Comparison of ENCODE assay signal across 18 cellular contexts in the genomic region with DNA sequence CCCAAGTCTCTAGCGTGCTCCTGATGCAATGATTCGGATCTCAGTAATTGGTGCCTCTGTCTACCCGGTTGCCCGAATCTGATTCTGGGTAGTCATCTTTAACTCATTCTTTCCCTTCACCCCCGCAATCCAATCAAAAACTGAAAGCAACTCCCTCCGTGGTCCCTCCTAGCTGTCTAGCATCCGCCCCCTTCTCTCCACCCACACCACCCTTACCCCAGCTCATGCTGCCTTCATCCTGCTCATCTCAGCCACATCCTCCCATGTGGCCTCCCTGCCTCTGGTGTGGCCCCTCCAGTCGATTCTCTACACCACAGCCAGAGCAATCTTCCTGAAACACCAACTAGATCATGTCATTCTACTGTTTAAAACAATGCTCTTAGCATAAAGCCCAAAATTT.
DNase-seq lines count a peak whose midpoint lies in the region; ATAC-seq, FAIRE-seq and TF ChIP-seq lines count a peak whose summit lies in the region.
"Had no signal": no experiment of that assay in that cellular context is flagged by ENCODE, and none has a peak within 500 bp of the region (broad histone marks: within the 10 kb centered on the region; RNA-seq: fewer than 3 reads in every experiment).

No MANE protein-coding gene starts in this region.

- peak; percentile 53 to 57 for ATAC-seq in activated T-cell treated with anti-CD3 and anti-CD28 coated beads, Interleukin-2, amount 50 U/mL, for 72 hours (replicated peaks in 1 of 2)
- no peak for ATAC-seq in pancreas
- ATAC-seq: HCT116 had no signal

- H3K36me3 Mint-ChIP-seq in activated T-cell treated with anti-CD3 and anti-CD28 coated beads, Interleukin-2, amount 50 U/mL, for 72 hours (ENCODE audit: insufficient read depth in 2 of 2), result no peaks in the 10 kb centered on the region
- H3K36me3 Mint-ChIP-seq in activated T-cell treated with anti-CD3 and anti-CD28 coated beads, Interleukin-2, amount 50 U/mL, for 24 hours (ENCODE audit: low read depth), result no peaks in the 10 kb centered on the region
- H3K36me3 Mint-ChIP-seq in type B pancreatic cell, result no peaks in the 10 kb centered on the region
- H3K36me3 Mint-ChIP-seq: CD14-positive monocyte had no signal

- intact Hi-C loops in esophagus muscularis mucosa (cut with DNase I) (no loop called here), pancreas (cut with DNase I) (no loop called here)

- no peak for TF ChIP-seq CTCF in esophagus muscularis mucosa (IDR thresholded peaks at IDR 0.05)
- no peak for TF ChIP-seq CTCF in type B pancreatic cell (conservative IDR thresholded peaks at IDR 0.05)
- TF ChIP-seq CTCF in pancreas (IDR thresholded peaks at IDR 0.05), result no peak

- no peak for TF ChIP-seq EP300 in esophagus muscularis mucosa (IDR thresholded peaks at IDR 0.05)

- no peak overlapping the region for H3K27ac ChIP-seq in esophagus muscularis mucosa (replicated peaks in 1 of 4)
- H3K27ac ChIP-seq in pancreas, result no peak overlapping the region
- H3K27ac ChIP-seq: GM23248 had no signal

- WGBS in esophagus muscularis mucosa, result 81% methylated on average over 8 of the region's 8 CpGs
- 79 to 81% methylated on average over 8 of the region's 8 CpGs for WGBS in pancreas, 2 donors

- no peak overlapping the region for H3K4me3 ChIP-seq in Jurkat, Clone E6-1 (ENCODE audit: low read length)
- no peak overlapping the region for H3K4me3 ChIP-seq in esophagus muscularis mucosa
- no peak overlapping the region for H3K4me3 ChIP-seq in pancreas
- H3K4me3 ChIP-seq: GM23248 had no signal

- peaks cover 38% of the 10 kb centered on the region for H3K27me3 Mint-ChIP-seq in activated T-cell treated with anti-CD3 and anti-CD28 coated beads, Interleukin-2, amount 50 U/mL, for 72 hours (ENCODE audit: low read depth)
- H3K27me3 Mint-ChIP-seq in activated T-cell treated with anti-CD3 and anti-CD28 coated beads, Interleukin-2, amount 50 U/mL, for 24 hours, result peaks cover 39% of the 10 kb centered on the region
- peaks cover 33% of the 10 kb centered on the region for H3K27me3 Mint-ChIP-seq in type B pancreatic cell

- no peak for TF ChIP-seq POLR2A in esophagus muscularis mucosa (IDR thresholded peaks at IDR 0.05; ENCODE audit: low read depth)

- no peaks in the 10 kb centered on the region for H3K36me3 ChIP-seq in esophagus muscularis mucosa
- H3K36me3 ChIP-seq in pancreas, result no peaks in the 10 kb centered on the region

- FAIRE-seq in pancreas (lab: Jason Lieb, UNC), result no peak
- FAIRE-seq: GM12892 had no signal

- peaks cover 8% of the 10 kb centered on the region for H3K4me1 Mint-ChIP-seq in activated T-cell treated with anti-CD3 and anti-CD28 coated beads, Interleukin-2, amount 50 U/mL, for 72 hours (ENCODE audit: low read depth)
- H3K4me1 Mint-ChIP-seq in activated T-cell treated with anti-CD3 and anti-CD28 coated beads, Interleukin-2, amount 50 U/mL, for 24 hours (ENCODE audit: low read depth), result peaks cover 4% of the 10 kb centered on the region
- H3K4me1 Mint-ChIP-seq in type B pancreatic cell (ENCODE audit: unreplicated experiment), result no peaks in the 10 kb centered on the region
- H3K4me1 Mint-ChIP-seq: CD14-positive monocyte had no signal

- H3K27ac Mint-ChIP-seq in activated T-cell treated with anti-CD3 and anti-CD28 coated beads, Interleukin-2, amount 50 U/mL, for 72 hours, result no peak overlapping the region
- no peak overlapping the region for H3K27ac Mint-ChIP-seq in activated T-cell treated with anti-CD3 and anti-CD28 coated beads, Interleukin-2, amount 50 U/mL, for 24 hours
- no peak overlapping the region for H3K27ac Mint-ChIP-seq in type B pancreatic cell
- H3K27ac Mint-ChIP-seq: CD14-positive monocyte had no signal

- no peak overlapping the region for H3K4me3 Mint-ChIP-seq in activated T-cell treated with anti-CD3 and anti-CD28 coated beads, Interleukin-2, amount 50 U/mL, for 72 hours
- no peak overlapping the region for H3K4me3 Mint-ChIP-seq in activated T-cell treated with anti-CD3 and anti-CD28 coated beads, Interleukin-2, amount 50 U/mL, for 24 hours
- no peak overlapping the region for H3K4me3 Mint-ChIP-seq in type B pancreatic cell
- H3K4me3 Mint-ChIP-seq: CD14-positive monocyte had no signal

- no peaks in the 10 kb centered on the region for H3K9me3 Mint-ChIP-seq in activated T-cell treated with anti-CD3 and anti-CD28 coated beads, Interleukin-2, amount 50 U/mL, for 72 hours
- H3K9me3 Mint-ChIP-seq in activated T-cell treated with anti-CD3 and anti-CD28 coated beads, Interleukin-2, amount 50 U/mL, for 24 hours, result no peaks in the 10 kb centered on the region
- no peaks in the 10 kb centered on the region for H3K9me3 Mint-ChIP-seq in type B pancreatic cell

- DNase-seq in activated T-cell treated with anti-CD3 and anti-CD28 coated beads, Interleukin-2, amount 50 U/mL, for 72 hours, result peak in 1 of 2 donors; percentile 8
- DNase-seq in activated T-cell treated with anti-CD3 and anti-CD28 coated beads, Interleukin-2, amount 50 U/mL, for 24 hours, result no peak
- DNase-seq in Jurkat, Clone E6-1 (ENCODE audit: low read depth, low spot score), result peak; percentile 68
- DNase-seq in esophagus muscularis mucosa (ENCODE audit: extremely low spot score), result peak; percentile 86
- DNase-seq in type B pancreatic cell (ENCODE audit: extremely low spot score, unreplicated experiment), result peak; percentile 27
- no peak for DNase-seq in H4 (ENCODE audit: low spot score)
- DNase-seq in pancreas, result no peak
- DNase-seq: DMS 273 treated with DMSO at 0.1 percent for 48 hours, GM23248, Kasumi-1, MM.1S, NCI-H1105, NCI-H1694 treated with DMSO at 0.1 percent for 48 hours, NCI-H226, NCI-H524 treated with DMSO at 0.1 percent for 48 hours had no signal

- no peaks in the 10 kb centered on the region for H3K27me3 ChIP-seq in esophagus muscularis mucosa
- no peaks in the 10 kb centered on the region for H3K27me3 ChIP-seq in pancreas

- peaks cover 0 to 21% (median 15%) of the 10 kb centered on the region in 4 donors for H3K4me1 ChIP-seq in esophagus muscularis mucosa
- H3K4me1 ChIP-seq in pancreas, result no peaks in the 10 kb centered on the region

- H3K9me3 ChIP-seq in esophagus muscularis mucosa, result no peaks in the 10 kb centered on the region
- no peaks in the 10 kb centered on the region for H3K9me3 ChIP-seq in pancreas

Comparison
In these comparisons a context has a peak if more than half of its experiments do, and no peak if none do; other contexts are left out.
1. ATAC-seq: peak in activated T-cell treated with anti-CD3 and anti-CD28 coated beads, Interleukin-2, amount 50 U/mL, for 72 hours (2 of 2); none in pancreas (0 of 4).
2. DNase-seq: peak in Jurkat, Clone E6-1 (single experiment), esophagus muscularis mucosa (single experiment) and type B pancreatic cell (single experiment); none in activated T-cell treated with anti-CD3 and anti-CD28 coated beads, Interleukin-2, amount 50 U/mL, for 24 hours (single experiment), H4 (single experiment) and pancreas (0 of 6).